Comparison of ENCODE assay signal across 25 cellular contexts in the genomic region with DNA sequence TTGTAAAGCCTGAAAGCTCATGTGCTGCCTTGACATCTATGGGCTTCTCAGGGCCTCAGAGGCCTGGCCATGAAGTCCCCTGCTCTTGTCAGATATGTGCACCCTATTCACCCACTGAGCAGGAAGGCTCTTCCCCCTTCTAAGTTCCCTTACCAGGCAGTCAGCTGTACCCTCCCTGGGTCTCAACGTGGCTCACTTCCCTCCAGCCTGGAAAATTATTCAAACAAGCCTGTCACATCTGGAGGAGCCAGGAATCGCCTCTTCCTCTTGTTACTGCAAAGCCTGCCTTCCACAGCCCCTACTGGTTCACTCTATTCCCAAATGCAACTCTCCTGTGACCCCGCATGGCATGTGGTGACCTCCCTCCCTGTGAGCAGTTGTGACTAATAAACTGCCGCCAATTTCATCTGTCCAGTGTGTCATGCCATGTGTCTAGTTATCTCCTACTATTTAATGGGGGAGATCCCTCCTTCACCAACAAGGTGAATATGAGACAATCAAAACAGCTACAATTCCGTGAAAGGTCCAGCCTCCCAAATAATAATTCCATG. TPM values are rescaled to one million over a fixed set of nuclear protein-coding genes. Genes with fewer than 3 reads are reported as not detected.
"Had no signal": no experiment of that assay in that cellular context is flagged by ENCODE, and none has a peak within 500 bp of the region (broad histone marks: within the 10 kb centered on the region; RNA-seq: fewer than 3 reads in every experiment).

No MANE protein-coding gene starts in this region.

- H3K36me3 Mint-ChIP-seq: activated naive CD8-positive, alpha-beta T cell treated with anti-CD3 and anti-CD28 coated beads, Interleukin-2, amount 10 ng/mL, durations not matched to agents 7 days and 5 days; WTC11 had no signal

- H3K27ac Mint-ChIP-seq: activated CD4-positive, alpha-beta memory T cell treated with anti-CD3 and anti-CD28 coated beads for 36 hours; activated CD4-positive, alpha-beta T cell treated with anti-CD3 and anti-CD28 coated beads for 36 hours; activated naive CD8-positive, alpha-beta T cell treated with anti-CD3 and anti-CD28 coated beads, Interleukin-2, amount 10 ng/mL, durations not matched to agents 7 days and 5 days; activated T-helper 2 cell treated with anti-CD3 and anti-CD28 coated beads, Interferon-gamma antibody, Interleukin-2, Interleukin-4, amounts not matched to agents 10 μg/mL and 5 μg/mL and 100 μg/mL, durations not matched to agents 14 hours and 24 hours and 36 hours; WTC11 had no signal

- H3K27me3 ChIP-seq: suprapubic skin had no signal

- H3K4me1 ChIP-seq: parathyroid adenoma had no signal

- H3K9me3 Mint-ChIP-seq: activated CD4-positive, alpha-beta memory T cell treated with anti-CD3 and anti-CD28 coated beads for 36 hours; activated naive CD8-positive, alpha-beta T cell treated with anti-CD3 and anti-CD28 coated beads, Interleukin-2, amount 10 ng/mL, durations not matched to agents 7 days and 5 days; activated T-helper 2 cell treated with anti-CD3 and anti-CD28 coated beads, Interferon-gamma antibody, Interleukin-2, Interleukin-4, amounts not matched to agents 10 μg/mL and 5 μg/mL and 100 μg/mL, durations not matched to agents 14 hours and 24 hours and 36 hours; nephron; stimulated activated naive CD8-positive, alpha-beta T cell treated with anti-CD3 and anti-CD28 coated beads, Interleukin-15, amount 100 ng/mL, for 72 hours; WTC11 had no signal

- H3K4me3 ChIP-seq: lung, smooth muscle cell, suprapubic skin had no signal

- H3K9me3 ChIP-seq: suprapubic skin had no signal

- H3K27ac ChIP-seq: parathyroid adenoma, suprapubic skin had no signal

- H3K4me3 Mint-ChIP-seq: activated CD4-positive, alpha-beta memory T cell treated with anti-CD3 and anti-CD28 coated beads for 36 hours; activated CD4-positive, alpha-beta T cell treated with anti-CD3 and anti-CD28 coated beads for 36 hours; activated naive CD8-positive, alpha-beta T cell treated with anti-CD3 and anti-CD28 coated beads, Interleukin-2, amount 10 ng/mL, durations not matched to agents 7 days and 5 days; nephron; stimulated activated naive CD8-positive, alpha-beta T cell treated with anti-CD3 and anti-CD28 coated beads, Interleukin-15, amount 100 ng/mL, for 72 hours; WTC11 had no signal

- FAIRE-seq: TTC549 had no signal

- H3K36me3 ChIP-seq: suprapubic skin had no signal

- H3K4me1 Mint-ChIP-seq: activated naive CD8-positive, alpha-beta T cell treated with anti-CD3 and anti-CD28 coated beads, Interleukin-2, amount 10 ng/mL, durations not matched to agents 7 days and 5 days; stimulated activated naive CD8-positive, alpha-beta T cell treated with anti-CD3 and anti-CD28 coated beads, Interleukin-15, amount 100 ng/mL, for 72 hours; WTC11 had no signal

- DNase-seq: activated CD4-positive, alpha-beta memory T cell treated with anti-CD3 and anti-CD28 coated beads for 36 hours; activated CD4-positive, alpha-beta T cell treated with anti-CD3 and anti-CD28 coated beads for 36 hours; activated naive CD4-positive, alpha-beta T cell treated with Interleukin-2 at 50 U/mL for 16 hours; activated naive CD8-positive, alpha-beta T cell treated with anti-CD3 and anti-CD28 coated beads, Interleukin-2, amount 10 ng/mL, durations not matched to agents 7 days and 5 days; activated T-cell treated with anti-CD3 and anti-CD28 coated beads for 4 hours; amygdala; hippocampal formation; islet precursor cell; left colon; stimulated activated CD4-positive, alpha-beta T cell treated with anti-CD3 and anti-CD28 coated beads, Interleukin-4, amount 100 ng/mL, for 1 hour; stimulated activated naive CD8-positive, alpha-beta T cell treated with anti-CD3 and anti-CD28 coated beads, Interleukin-15, amount 100 ng/mL, for 72 hours had no signal

RNA-seq across cellular contexts. Expression of gene HMSD, which starts 12.4 kb away (rescaled TPM):
- total RNA-seq: activated naive CD8-positive, alpha-beta T cell treated with anti-CD3 and anti-CD28 coated beads, Interleukin-2, amount 10 ng/mL, durations not matched to agents 7 days and 5 days; dermis microvascular lymphatic vessel endothelial cell; smooth muscle cell; suprapubic skin; ureter had no signal

RNA-seq across cellular contexts. Expression of gene SERPINB10, which starts 53.7 kb away (rescaled TPM):
- total RNA-seq: activated CD4-positive, alpha-beta memory T cell treated with anti-CD3 and anti-CD28 coated beads for 36 hours; activated CD4-positive, alpha-beta T cell treated with anti-CD3 and anti-CD28 coated beads for 36 hours; activated naive CD8-positive, alpha-beta T cell treated with anti-CD3 and anti-CD28 coated beads, Interleukin-2, amount 10 ng/mL, durations not matched to agents 7 days and 5 days; activated T-helper 2 cell treated with anti-CD3 and anti-CD28 coated beads, Interferon-gamma antibody, Interleukin-2, Interleukin-4, amounts not matched to agents 10 μg/mL and 5 μg/mL and 100 μg/mL, durations not matched to agents 14 hours and 24 hours and 36 hours; cardiac septum; dermis microvascular lymphatic vessel endothelial cell; glomerular endothelial cell; left colon; sciatic nerve; T-helper 2 cell treated with Interferon-gamma antibody and Interleukin-4, amounts not matched to agents 100 ng/mL and 5 ng/mL, for 36 hours; ureter; WTC11 had no signal
